Comparison of ENCODE assay signal across 14 cellular contexts in genomic region chr14:38553586-38553985, GRCh38.
DNase-seq lines count a peak whose midpoint lies in the region; ATAC-seq and TF ChIP-seq lines count a peak whose summit lies in the region.
"Had no signal": no experiment of that assay in that cellular context is flagged by ENCODE, and none has a peak within 500 bp of the region (broad histone marks: within the 10 kb centered on the region; RNA-seq: fewer than 3 reads in every experiment).

No MANE protein-coding gene starts in this region.

- no TSS peak for BruUV-seq in OCI-LY7 (replicated peaks; lab: Mats Ljungman, UMichigan)

- H3K4me3 ChIP-seq in foreskin fibroblast (ENCODE audit: low read depth in 1 of 2, low read length in 2 of 2) (no peak overlapping the region), coronary artery (no peak overlapping the region), OCI-LY7 (ENCODE audit: low read depth, low read length, poor library complexity, severe bottlenecking) (no peak overlapping the region)
- H3K4me3 ChIP-seq: breast epithelium had no signal

- no peaks in the 10 kb centered on the region for H3K79me2 ChIP-seq in OCI-LY7 (ENCODE audit: insufficient read depth, low read depth, low read length)

- H2AFZ ChIP-seq in OCI-LY7 (ENCODE audit: low read length), result no peak overlapping the region

- intact Hi-C loops in OCI-LY7 (cut with micrococcal nuclease; ENCODE audit: unreplicated experiment), result no loop called here

- H3K27ac ChIP-seq in coronary artery, result no peak overlapping the region
- H3K27ac ChIP-seq in OCI-LY7 (ENCODE audit: low read depth, low read length, poor library complexity, severe bottlenecking), result no peak overlapping the region
- H3K27ac ChIP-seq: breast epithelium had no signal

- H3K4me2 ChIP-seq in OCI-LY7 (ENCODE audit: low read length), result no peak overlapping the region

- no peaks in the 10 kb centered on the region for H3K4me1 ChIP-seq in OCI-LY7 (ENCODE audit: insufficient read depth, low read length, poor library complexity, severe bottlenecking)
- H3K4me1 ChIP-seq: breast epithelium had no signal

- no peaks in the 10 kb centered on the region for H3K9me2 ChIP-seq in OCI-LY7 (ENCODE audit: insufficient read depth, low read length)

- DNase-seq in GM04503 (ENCODE audit: low read depth), result peak; percentile 63
- peak; percentile 2 for DNase-seq in T1000 (lab: John Stamatoyannopoulos, UW)
- DNase-seq in foreskin fibroblast, result peak; percentile 75 to 85
- DNase-seq in stromal cell of bone marrow (ENCODE audit: low read depth), result peak; percentile 22
- no peak for DNase-seq in coronary artery (ENCODE audit: low spot score)
- no peak for DNase-seq in OCI-LY7 (ENCODE audit: low spot score)
- DNase-seq: effector CD8-positive, alpha-beta T cell; NCI-H1930; NCI-H524; nucleus accumbens; small intestine; stimulated activated naive CD8-positive, alpha-beta T cell treated with anti-CD3 and anti-CD28 coated beads, Interleukin-15, amount 100 ng/mL, for 72 hours had no signal

- H4K20me1 ChIP-seq in OCI-LY7 (ENCODE audit: insufficient read depth, low read length), result no peaks in the 10 kb centered on the region

- no peaks in the 10 kb centered on the region for H3K36me3 ChIP-seq in OCI-LY7 (ENCODE audit: insufficient read depth, low read length)
- H3K36me3 ChIP-seq: breast epithelium had no signal

- H3K9me3 ChIP-seq in OCI-LY7 (ENCODE audit: low read length), result no peaks in the 10 kb centered on the region
- H3K9me3 ChIP-seq: breast epithelium had no signal

- CTCF ChIA-PET in OCI-LY7 (lab: Charles Lee; ENCODE audit: unreplicated experiment), result no interaction called here

- no peak for ATAC-seq in GM21825 (IDR thresholded peaks at IDR 0.05; ENCODE audit: unreplicated experiment)
- ATAC-seq: stimulated activated naive CD8-positive, alpha-beta T cell treated with anti-CD3 and anti-CD28 coated beads, Interleukin-15, amount 100 ng/mL, for 72 hours had no signal

- TF ChIP-seq CTCF in foreskin fibroblast (IDR thresholded peaks at IDR 0.05; ENCODE audit: low read depth, low read length), result no peak
- no peak for TF ChIP-seq CTCF in coronary artery (IDR thresholded peaks at IDR 0.05)
- TF ChIP-seq CTCF in OCI-LY7 (conservative IDR thresholded peaks at IDR 0.05; ENCODE audit: low read length), result no peak

- POLR2A ChIA-PET in OCI-LY7 (lab: Charles Lee), result no interaction called here

Comparison
In these comparisons a context has a peak if more than half of its experiments do, and no peak if none do; other contexts are left out.
1. DNase-seq: peak in GM04503 (single experiment), T1000 (single experiment), foreskin fibroblast (2 of 2) and stromal cell of bone marrow (single experiment); none in coronary artery (single experiment) and OCI-LY7 (single experiment).